In the genomic region with DNA sequence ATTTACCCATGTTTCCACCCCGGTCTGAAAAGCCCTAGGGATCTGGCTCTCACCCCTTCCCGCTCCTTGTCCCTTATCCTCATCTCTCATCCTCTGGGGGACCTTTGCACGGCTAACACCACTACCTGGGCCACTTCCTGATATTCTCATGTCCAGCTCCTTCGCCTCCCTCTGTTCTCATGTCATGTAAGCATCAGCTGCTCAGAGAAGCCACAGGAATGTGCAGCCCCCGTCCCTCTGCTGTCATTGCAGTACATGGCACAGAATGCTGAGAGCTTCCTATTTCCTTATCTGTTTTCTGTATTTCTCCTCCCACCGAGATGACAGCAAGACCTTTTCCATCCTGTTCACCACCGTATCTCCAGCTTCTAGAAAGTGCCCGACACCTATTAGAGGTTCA, we compare ENCODE assay signal across 25 cellular contexts.
A peak's percentile ranks its signal among the peaks of the same experiment; 100 is the strongest.
DNase-seq lines count a peak whose midpoint lies in the region; ATAC-seq, FAIRE-seq and TF ChIP-seq lines count a peak whose summit lies in the region.
"Had no signal": no experiment of that assay in that cellular context is flagged by ENCODE, and none has a peak within 500 bp of the region (broad histone marks: within the 10 kb centered on the region; RNA-seq: fewer than 3 reads in every experiment).

No MANE protein-coding gene starts in this region.

- no peak for FAIRE-seq in astrocyte (lab: Jason Lieb, UNC)
- FAIRE-seq in HepG2 (lab: Jason Lieb, UNC) = no peak

- TF ChIP-seq POLR2A in HepG2 (IDR thresholded peaks at IDR 0.05; ENCODE audit: insufficient read depth in 1 of 2, low read depth in 2 of 2, low read length in 2 of 2) = no peak

- POLR2A ChIA-PET in HepG2 (lab: Yijun Ruan, JAX) = no interaction called here

- H3K27ac ChIP-seq in cardiac muscle cell (peak overlapping the region; percentile 14), right cardiac atrium (ENCODE audit: low read length) (no peak overlapping the region), astrocyte (ENCODE audit: low read depth, low read length) (no peak overlapping the region), HepG2 (ENCODE audit: extremely low read length, insufficient read depth, low read length) (no peak overlapping the region)
- H3K27ac ChIP-seq: breast epithelium, coronary artery, sigmoid colon had no signal

- peak overlapping the region; percentile 35 for H3K27ac Mint-ChIP-seq in astrocyte (ENCODE audit: unreplicated experiment)
- H3K27ac Mint-ChIP-seq in type B pancreatic cell = peak overlapping the region; percentile 61
- H3K27ac Mint-ChIP-seq: activated B cell treated with CpG ODN at 0.5 μM for 24 hours; activated T-cell treated with anti-CD3 and anti-CD28 coated beads, Interleukin-2, amount 50 U/mL, for 72 hours; effector memory CD8-positive, alpha-beta T cell; stimulated activated naive CD8-positive, alpha-beta T cell treated with anti-CD3 and anti-CD28 coated beads, Interleukin-15, Interleukin-2, amounts not matched to agents 100 ng/mL and 50 ng/mL, for 24 hours had no signal

- H3K27me3 ChIP-seq in cardiac muscle cell = no peaks in the 10 kb centered on the region
- no peaks in the 10 kb centered on the region for H3K27me3 ChIP-seq in right cardiac atrium (ENCODE audit: control insufficient read depth, insufficient read depth)
- no peaks in the 10 kb centered on the region for H3K27me3 ChIP-seq in astrocyte (ENCODE audit: insufficient read depth, low read length)
- H3K27me3 ChIP-seq in HepG2 (ENCODE audit: control insufficient read depth in 1 of 2, insufficient read depth in 2 of 2, low read length in 2 of 2) = no peaks in the 10 kb centered on the region
- H3K27me3 ChIP-seq: breast epithelium, sigmoid colon had no signal

- H3K9me3 ChIP-seq in cardiac muscle cell (ENCODE audit: low read depth) (no peaks in the 10 kb centered on the region), right cardiac atrium (ENCODE audit: control insufficient read depth, low read length) (no peaks in the 10 kb centered on the region), astrocyte (ENCODE audit: insufficient read depth, low read depth, low read length) (no peaks in the 10 kb centered on the region), HepG2 (ENCODE audit: low read length) (no peaks in the 10 kb centered on the region)
- H3K9me3 ChIP-seq: breast epithelium, sigmoid colon had no signal

- H3K4me3 Mint-ChIP-seq in astrocyte (ENCODE audit: unreplicated experiment) (no peak overlapping the region), type B pancreatic cell (no peak overlapping the region)
- H3K4me3 Mint-ChIP-seq: activated B cell treated with CpG ODN at 0.5 μM for 24 hours; activated T-cell treated with anti-CD3 and anti-CD28 coated beads, Interleukin-2, amount 50 U/mL, for 72 hours; effector memory CD8-positive, alpha-beta T cell; stimulated activated naive CD8-positive, alpha-beta T cell treated with anti-CD3 and anti-CD28 coated beads, Interleukin-15, Interleukin-2, amounts not matched to agents 100 ng/mL and 50 ng/mL, for 24 hours had no signal

- peaks cover 3% of the 10 kb centered on the region for H3K4me1 ChIP-seq in cardiac muscle cell (ENCODE audit: low read depth)
- no peaks in the 10 kb centered on the region for H3K4me1 ChIP-seq in right cardiac atrium (ENCODE audit: control insufficient read depth, insufficient read depth, low read length)
- no peaks in the 10 kb centered on the region for H3K4me1 ChIP-seq in astrocyte (ENCODE audit: insufficient read depth, low read length)
- H3K4me1 ChIP-seq in HepG2 (ENCODE audit: insufficient read depth, low read length) = no peaks in the 10 kb centered on the region
- H3K4me1 ChIP-seq: breast epithelium, sigmoid colon had no signal

- WGBS in right cardiac atrium = 51% methylated on average over 8 of the region's 8 CpGs
- 92% methylated on average over 8 of the region's 8 CpGs for WGBS in HepG2 (ENCODE audit: low lambda C conversion rate)

- H3K36me3 Mint-ChIP-seq in astrocyte (ENCODE audit: low read depth, unreplicated experiment) (peaks cover 14% of the 10 kb centered on the region), type B pancreatic cell (peaks cover 30% of the 10 kb centered on the region)

- in situ Hi-C loops in HepG2 (cut with HindIII; ENCODE audit: extremely low pct_ligation_motif_present, low pct_unique_long_range_greater_than_20kb) = no loop called here

- TF ChIP-seq CTCF in cardiac muscle cell (IDR thresholded peaks at IDR 0.05; ENCODE audit: low read depth, low read length) (no peak), astrocyte (IDR thresholded peaks at IDR 0.05; ENCODE audit: insufficient read depth, low read depth, low read length) (no peak), HepG2 (CRISPR knock-in tag; IDR thresholded peaks at IDR 0.05) (no peak), type B pancreatic cell (conservative IDR thresholded peaks at IDR 0.05) (no peak)

- H3K36me3 ChIP-seq in cardiac muscle cell (peaks cover 7% of the 10 kb centered on the region), astrocyte (ENCODE audit: insufficient read depth, low read length) (peaks cover 24% of the 10 kb centered on the region), HepG2 (replicated peaks in 1 of 2; ENCODE audit: control insufficient read depth in 1 of 2, insufficient read depth in 2 of 2, low read length in 2 of 2) (peaks cover 15 to 63% of the 10 kb centered on the region in 2 experiments)
- H3K36me3 ChIP-seq: breast epithelium had no signal

- no peaks in the 10 kb centered on the region for H3K27me3 Mint-ChIP-seq in astrocyte (ENCODE audit: low read depth, unreplicated experiment)
- no peaks in the 10 kb centered on the region for H3K27me3 Mint-ChIP-seq in type B pancreatic cell
- H3K27me3 Mint-ChIP-seq: activated B cell treated with CpG ODN at 0.5 μM for 24 hours; effector memory CD8-positive, alpha-beta T cell; stimulated activated naive CD8-positive, alpha-beta T cell treated with anti-CD3 and anti-CD28 coated beads, Interleukin-15, Interleukin-2, amounts not matched to agents 100 ng/mL and 50 ng/mL, for 24 hours had no signal

- H2AFZ ChIP-seq in astrocyte (ENCODE audit: low read depth, low read length) (no peak overlapping the region), HepG2 (ENCODE audit: low read length) (no peak overlapping the region)

- no TSS peak for BruUV-seq in HepG2 (replicated peaks; lab: Mats Ljungman, UMichigan)

- H3K9ac ChIP-seq in astrocyte (ENCODE audit: low read length) (no peak overlapping the region), HepG2 (ENCODE audit: insufficient read depth, low read depth, low read length) (no peak overlapping the region)

- H3K4me3 ChIP-seq in cardiac muscle cell (no peak overlapping the region), right cardiac atrium (ENCODE audit: low read length) (no peak overlapping the region), astrocyte (ENCODE audit: insufficient read depth, low read depth, low read length) (no peak overlapping the region), HepG2 (replicated peaks in 1 of 3; ENCODE audit: insufficient read depth in 1 of 3, low read depth in 2 of 3, low read length in 3 of 3) (no peak overlapping the region)
- H3K4me3 ChIP-seq: breast epithelium, coronary artery, sigmoid colon had no signal

- H3K4me2 ChIP-seq in astrocyte (ENCODE audit: low read length) (no peak overlapping the region), HepG2 (ENCODE audit: low read depth, low read length) (no peak overlapping the region)

- H3K79me2 ChIP-seq in astrocyte (ENCODE audit: insufficient read depth, low read length) (no peaks in the 10 kb centered on the region), HepG2 (ENCODE audit: insufficient read depth, low read length) (no peaks in the 10 kb centered on the region)

- DNase-seq in cardiac muscle cell (ENCODE audit: low read depth in 1 of 2, low spot score in 1 of 2) = peak; percentile 18 to 33
- DNase-seq in right cardiac atrium = no peak
- DNase-seq in astrocyte (ENCODE audit: low read depth) = no peak
- DNase-seq in HepG2 (ENCODE audit: low spot score) = no peak
- DNase-seq in type B pancreatic cell (ENCODE audit: extremely low spot score, unreplicated experiment) = no peak
- DNase-seq in NCI-H82 treated with DMSO at 0.1 percent for 48 hours (lab: John Stamatoyannopoulos, UW; ENCODE audit: unreplicated experiment) = no peak
- no peak for DNase-seq in NCI-H748 (lab: John Stamatoyannopoulos, UW; ENCODE audit: unreplicated experiment)
- DNase-seq: 8988T; activated B cell treated with CpG ODN at 0.5 μM for 24 hours; activated CD4-positive, alpha-beta T cell treated with anti-CD3 and anti-CD28 coated beads, Interleukin-2, amount 50 U/mL, for 1 hour; activated naive CD4-positive, alpha-beta T cell treated with Interleukin-2 at 50 U/mL for 16 hours; activated T-cell treated with anti-CD3 and anti-CD28 coated beads, Interleukin-2, amount 50 U/mL, for 72 hours; AML-193; effector memory CD8-positive, alpha-beta T cell; Karpas-422; MV-4-11; NCI-H146; NCI-H2107; NCI-H446; sigmoid colon had no signal

- TF ChIP-seq EP300 in HepG2 (IDR thresholded peaks at IDR 0.05; ENCODE audit: low read depth in 2 of 2, low read length in 2 of 2) (no peak), HepG2 (CRISPR knock-in tag; IDR thresholded peaks at IDR 0.05; ENCODE audit: borderline replicate concordance) (no peak)

- TF ChIP-seq RAD21 in HepG2 (CRISPR knock-in tag; IDR thresholded peaks at IDR 0.05) = no peak

- ATAC-seq in right cardiac atrium (no peak), HepG2 (no peak; the same call in 2 of the 3 replicates), HG02798 (IDR thresholded peaks at IDR 0.05; ENCODE audit: poor library complexity, unreplicated experiment) (no peak)
- ATAC-seq: activated T-cell treated with anti-CD3 and anti-CD28 coated beads, Interleukin-2, amount 50 U/mL, for 72 hours; effector memory CD8-positive, alpha-beta T cell; SK-N-SH treated with all-trans-retinoic acid at 6 μM for 48 hours had no signal

- CTCF ChIA-PET in HepG2 (lab: Yijun Ruan, JAX; ENCODE audit: low intra/inter-chr PET ratio, low total read pairs) = no interaction called here

- H3K9me3 Mint-ChIP-seq in astrocyte (ENCODE audit: unreplicated experiment) = peaks cover 2% of the 10 kb centered on the region
- H3K9me3 Mint-ChIP-seq in type B pancreatic cell = no peaks in the 10 kb centered on the region
- H3K9me3 Mint-ChIP-seq: activated B cell treated with CpG ODN at 0.5 μM for 24 hours; activated T-cell treated with anti-CD3 and anti-CD28 coated beads, Interleukin-2, amount 50 U/mL, for 72 hours; effector memory CD8-positive, alpha-beta T cell; stimulated activated naive CD8-positive, alpha-beta T cell treated with anti-CD3 and anti-CD28 coated beads, Interleukin-15, Interleukin-2, amounts not matched to agents 100 ng/mL and 50 ng/mL, for 24 hours had no signal

- H4K20me1 ChIP-seq in astrocyte (ENCODE audit: insufficient read depth, low read length) (no peaks in the 10 kb centered on the region), HepG2 (ENCODE audit: insufficient read depth, low read length) (no peaks in the 10 kb centered on the region)

- intact Hi-C loops in right cardiac atrium (cut with DNase I) = no loop called here
- intact Hi-C loops in HepG2 (cut with micrococcal nuclease; ENCODE audit: unreplicated experiment) = no loop called here

- H3K4me1 Mint-ChIP-seq in astrocyte (ENCODE audit: low read depth, unreplicated experiment) (peaks cover 9% of the 10 kb centered on the region), type B pancreatic cell (ENCODE audit: unreplicated experiment) (peaks cover 12% of the 10 kb centered on the region)

TF ChIP-seq in HepG2, 621 proteins besides CTCF, POLR2A, EP300 and RAD21:
- TF ChIP-seq ZNF12 (CRISPR knock-in tag; IDR thresholded peaks at IDR 0.05) (no peak), RBM22 (optimal IDR thresholded peaks at IDR 0.05; ENCODE audit: low read length) (peak; percentile 19)

Comparison
In these comparisons a context has a peak if more than half of its experiments do, and no peak if none do; other contexts are left out.
1. DNase-seq: peak in cardiac muscle cell (2 of 2); none in right cardiac atrium (0 of 3), astrocyte (single experiment), HepG2 (single experiment), type B pancreatic cell (single experiment), NCI-H82 treated with DMSO at 0.1 percent for 48 hours (single experiment) and NCI-H748 (single experiment).